17 cellular contexts compared by ENCODE assay signal in the genomic region with DNA sequence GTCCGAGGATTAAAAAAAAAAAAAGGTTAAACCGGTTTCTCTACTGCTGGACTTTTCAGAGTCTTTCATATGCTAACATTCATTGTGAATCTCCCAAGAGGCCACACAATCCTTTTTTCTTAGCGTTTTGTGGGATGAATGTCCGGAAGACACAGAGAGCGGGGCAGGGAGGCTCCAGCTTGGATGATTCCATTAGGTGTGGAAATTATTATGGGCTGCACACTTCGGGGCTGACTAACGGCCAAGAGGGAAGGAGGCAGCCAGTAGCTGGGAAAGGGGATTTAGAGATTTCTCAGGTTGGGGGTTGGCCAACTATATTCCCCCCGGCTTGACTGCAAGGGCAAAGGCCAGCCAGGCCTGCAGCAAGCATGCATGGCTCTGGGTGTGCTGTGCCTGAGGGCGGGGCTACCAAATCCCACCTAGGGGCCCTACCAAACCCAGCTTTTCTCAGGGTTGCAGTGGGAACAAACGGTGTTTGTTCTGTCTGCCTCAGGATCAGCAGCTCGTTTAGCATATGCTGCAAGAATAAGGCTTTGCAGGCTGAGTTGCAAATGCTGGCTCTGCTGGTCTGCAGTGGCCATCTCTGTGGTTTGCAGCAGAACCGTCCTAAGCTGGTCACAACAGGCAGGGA. TPM values are rescaled to one million over a fixed set of nuclear protein-coding genes. Genes with fewer than 3 reads are reported as not detected.
A peak's percentile ranks its signal among the peaks of the same experiment; 100 is the strongest.
DNase-seq lines count a peak whose midpoint lies in the region; ATAC-seq lines count a peak whose summit lies in the region.
"Had no signal": no experiment of that assay in that cellular context is flagged by ENCODE, and none has a peak within 500 bp of the region (broad histone marks: within the 10 kb centered on the region; RNA-seq: fewer than 3 reads in every experiment).

No MANE protein-coding gene starts in this region.

- no peak overlapping the region for H3K4me3 ChIP-seq in mesodermal cell (ENCODE audit: extremely low read depth, insufficient read depth, low read length, poor library complexity, severe bottlenecking)

- no peaks in the 10 kb centered on the region for H3K36me3 Mint-ChIP-seq in natural killer cell treated with Interleukin-12 subunit alpha and Interleukin-12 subunit beta and Interleukin-15 and Interleukin-18, amount 100 ng/mL, for 72 hours
- no peaks in the 10 kb centered on the region for H3K36me3 Mint-ChIP-seq in activated CD8-positive, alpha-beta T cell treated with anti-CD3 and anti-CD28 coated beads, Interleukin-2, amount 10 ng/mL, durations not matched to agents 7 days and 5 days (ENCODE audit: low read depth)
- H3K36me3 Mint-ChIP-seq: activated naive CD8-positive, alpha-beta T cell; CD8-positive, alpha-beta T cell; T-cell had no signal

- peak; percentile 13 for ATAC-seq in esophagus mucosa
- no peak for ATAC-seq in natural killer cell treated with Interleukin-12 subunit alpha and Interleukin-12 subunit beta and Interleukin-15 and Interleukin-18, amount 100 ng/mL, for 72 hours
- ATAC-seq in activated CD8-positive, alpha-beta T cell treated with anti-CD3 and anti-CD28 coated beads, Interleukin-2, amount 10 ng/mL, durations not matched to agents 7 days and 5 days: no peak
- ATAC-seq: CD8-positive, alpha-beta T cell; T-cell had no signal

- H3K9me3 Mint-ChIP-seq in natural killer cell treated with Interleukin-12 subunit alpha and Interleukin-12 subunit beta and Interleukin-15 and Interleukin-18, amount 100 ng/mL, for 72 hours: no peaks in the 10 kb centered on the region
- H3K9me3 Mint-ChIP-seq in activated CD8-positive, alpha-beta T cell treated with anti-CD3 and anti-CD28 coated beads, Interleukin-2, amount 10 ng/mL, durations not matched to agents 7 days and 5 days (ENCODE audit: insufficient read depth): no peaks in the 10 kb centered on the region
- H3K9me3 Mint-ChIP-seq: CD8-positive, alpha-beta T cell; HFFc6; T-cell had no signal

- peaks cover 0 to 2% of the 10 kb centered on the region in 2 donors for H3K4me1 Mint-ChIP-seq in natural killer cell treated with Interleukin-12 subunit alpha and Interleukin-12 subunit beta and Interleukin-15 and Interleukin-18, amount 100 ng/mL, for 72 hours (ENCODE audit: low read depth in 2 of 2)
- H3K4me1 Mint-ChIP-seq in activated CD8-positive, alpha-beta T cell treated with anti-CD3 and anti-CD28 coated beads, Interleukin-2, amount 10 ng/mL, durations not matched to agents 7 days and 5 days (ENCODE audit: low read depth): no peaks in the 10 kb centered on the region
- H3K4me1 Mint-ChIP-seq: T-cell had no signal

- POLR2A ChIA-PET in activated CD8-positive, alpha-beta T cell treated with anti-CD3 and anti-CD28 coated beads, Interleukin-2, amount 10 ng/mL, durations not matched to agents 7 days and 5 days (lab: Charles Lee): no interaction called here

- no peak overlapping the region for H3K27ac Mint-ChIP-seq in natural killer cell treated with Interleukin-12 subunit alpha and Interleukin-12 subunit beta and Interleukin-15 and Interleukin-18, amount 100 ng/mL, for 72 hours
- no peak overlapping the region for H3K27ac Mint-ChIP-seq in activated CD8-positive, alpha-beta T cell treated with anti-CD3 and anti-CD28 coated beads, Interleukin-2, amount 10 ng/mL, durations not matched to agents 7 days and 5 days
- H3K27ac Mint-ChIP-seq: activated naive CD8-positive, alpha-beta T cell; CD8-positive, alpha-beta T cell; HFFc6; T-cell had no signal

- no peaks in the 10 kb centered on the region for H3K9me3 ChIP-seq in mesodermal cell (ENCODE audit: control insufficient read depth, low read length)

- peaks cover 7% of the 10 kb centered on the region for H3K4me1 ChIP-seq in mesodermal cell (ENCODE audit: control insufficient read depth, insufficient read depth, low read length, poor library complexity, severe bottlenecking)

- no peak overlapping the region for H3K4me3 Mint-ChIP-seq in natural killer cell treated with Interleukin-12 subunit alpha and Interleukin-12 subunit beta and Interleukin-15 and Interleukin-18, amount 100 ng/mL, for 72 hours
- no peak overlapping the region for H3K4me3 Mint-ChIP-seq in activated CD8-positive, alpha-beta T cell treated with anti-CD3 and anti-CD28 coated beads, Interleukin-2, amount 10 ng/mL, durations not matched to agents 7 days and 5 days
- H3K4me3 Mint-ChIP-seq: activated naive CD8-positive, alpha-beta T cell; CD8-positive, alpha-beta T cell; HFFc6; T-cell had no signal

- no peaks in the 10 kb centered on the region for H3K36me3 ChIP-seq in mesodermal cell (ENCODE audit: control insufficient read depth, insufficient read depth, low read length)

- H3K27me3 Mint-ChIP-seq in natural killer cell treated with Interleukin-12 subunit alpha and Interleukin-12 subunit beta and Interleukin-15 and Interleukin-18, amount 100 ng/mL, for 72 hours: peaks cover 0 to 2% of the 10 kb centered on the region in 2 donors
- H3K27me3 Mint-ChIP-seq in activated CD8-positive, alpha-beta T cell treated with anti-CD3 and anti-CD28 coated beads, Interleukin-2, amount 10 ng/mL, durations not matched to agents 7 days and 5 days (ENCODE audit: low read depth): no peaks in the 10 kb centered on the region
- H3K27me3 Mint-ChIP-seq: activated naive CD8-positive, alpha-beta T cell; T-cell had no signal

- peak overlapping the region; percentile 77 for H3K27ac ChIP-seq in mesodermal cell (ENCODE audit: low read depth, low read length, severe bottlenecking)

- CTCF ChIA-PET in activated CD8-positive, alpha-beta T cell treated with anti-CD3 and anti-CD28 coated beads, Interleukin-2, amount 10 ng/mL, durations not matched to agents 7 days and 5 days (lab: Charles Lee): no interaction called here

- peak; percentile 23 for DNase-seq in COLO829 (ENCODE audit: low spot score)
- DNase-seq in NCI-H69 (lab: John Stamatoyannopoulos, UW): peak; percentile 3
- DNase-seq in OCI-M1 (lab: John Stamatoyannopoulos, UW): no peak
- no peak for DNase-seq in natural killer cell treated with Interleukin-12 subunit alpha and Interleukin-12 subunit beta and Interleukin-15 and Interleukin-18, amount 100 ng/mL, for 72 hours (ENCODE audit: low spot score)
- DNase-seq in activated CD8-positive, alpha-beta T cell treated with anti-CD3 and anti-CD28 coated beads, Interleukin-2, amount 10 ng/mL, durations not matched to agents 7 days and 5 days: no peak
- DNase-seq in DMS153 (lab: John Stamatoyannopoulos, UW): no peak
- DNase-seq: CD8-positive, alpha-beta T cell; HFFc6; Kasumi-1; stimulated activated CD4-positive, alpha-beta T cell treated with anti-CD3 and anti-CD28 coated beads, Interleukin-2, amount 100 ng/mL, for 48 hours; stimulated activated CD8-positive, alpha-beta memory T cell treated with anti-CD3 and anti-CD28 coated beads, Interleukin-4, amount 100 ng/mL, for 48 hours; T-cell had no signal

- 24% methylated on average over 3 to 5 of the region's 12 CpGs for WGBS in mesodermal cell (ENCODE audit: insufficient coverage in 2 of 2), 2 experiments

RNA-seq across cellular contexts. Expression of gene NYX, which starts 28.6 kb away (rescaled TPM):
- not detected for total RNA-seq in esophagus mucosa
- polyA plus RNA-seq in mesodermal cell (2013, experiment 1 of 2): not detected
- not detected for polyA plus RNA-seq in mesodermal cell (2013, experiment 2 of 2)
- total RNA-seq in natural killer cell treated with Interleukin-12 subunit alpha and Interleukin-12 subunit beta and Interleukin-15 and Interleukin-18, amount 100 ng/mL, for 72 hours: not detected
- total RNA-seq in activated CD8-positive, alpha-beta T cell treated with anti-CD3 and anti-CD28 coated beads, Interleukin-2, amount 10 ng/mL, durations not matched to agents 7 days and 5 days: not detected
- total RNA-seq: CD8-positive, alpha-beta T cell; frontal cortex; HFFc6; NCI-H460; T-cell had no signal

Comparison
In these comparisons a context has a peak if more than half of its experiments do, and no peak if none do; other contexts are left out.
1. DNase-seq: peak in COLO829 (single experiment) and NCI-H69 (single experiment); none in OCI-M1 (single experiment), natural killer cell treated with Interleukin-12 subunit alpha and Interleukin-12 subunit beta and Interleukin-15 and Interleukin-18, amount 100 ng/mL, for 72 hours (single experiment), activated CD8-positive, alpha-beta T cell treated with anti-CD3 and anti-CD28 coated beads, Interleukin-2, amount 10 ng/mL, durations not matched to agents 7 days and 5 days (single experiment) and DMS153 (single experiment).